Comparison of ENCODE assay signal across 12 cellular contexts in genomic region chrX:129786210-129786651, GRCh38. TPM values are rescaled to one million over a fixed set of nuclear protein-coding genes. Genes with fewer than 3 reads are reported as not detected.
DNase-seq lines count a peak whose midpoint lies in the region; ATAC-seq and TF ChIP-seq lines count a peak whose summit lies in the region.
"Had no signal": no experiment of that assay in that cellular context is flagged by ENCODE, and none has a peak within 500 bp of the region (broad histone marks: within the 10 kb centered on the region; RNA-seq: fewer than 3 reads in every experiment).

No MANE protein-coding gene starts in this region.

- H3K27me3 Mint-ChIP-seq in activated CD4-positive, alpha-beta T cell treated with anti-CD3 and anti-CD28 coated beads, Interleukin-2, amount 10 ng/mL, durations not matched to agents 7 days and 5 days: no peaks in the 10 kb centered on the region

- H3K4me2 ChIP-seq in OCI-LY1 (ENCODE audit: low read length): peak overlapping the region; percentile 25; the same call in 1 of the 2 replicates

- no peak overlapping the region for H2AFZ ChIP-seq in OCI-LY1 (ENCODE audit: low read length)

- CTCF ChIA-PET in activated CD4-positive, alpha-beta T cell treated with anti-CD3 and anti-CD28 coated beads, Interleukin-2, amount 10 ng/mL, durations not matched to agents 7 days and 5 days (lab: Charles Lee): interaction anchor here (0.8 to 1.2 kb wide), 3 partner anchors 13 to 50 kb away, joined by 3 to 6 read pairs (median 3); no protein-coding TSS in a partner anchor

- peak overlapping the region; percentile 23 for H3K4me3 ChIP-seq in OCI-LY1 (ENCODE audit: low read depth, low read length, poor library complexity, severe bottlenecking)

- no peaks in the 10 kb centered on the region for H3K27me3 ChIP-seq in OCI-LY1 (ENCODE audit: insufficient read depth, low read length)

- no peaks in the 10 kb centered on the region for H3K9me3 ChIP-seq in OCI-LY1 (ENCODE audit: low read length)

- no peaks in the 10 kb centered on the region for H4K20me1 ChIP-seq in OCI-LY1 (ENCODE audit: insufficient read depth, low read length)

- H3K79me2 ChIP-seq in OCI-LY1 (ENCODE audit: insufficient read depth, low read length): peaks cover 23% of the 10 kb centered on the region

- peak; percentile 88 for ATAC-seq in HG02852 (IDR thresholded peaks at IDR 0.05; ENCODE audit: unreplicated experiment)
- ATAC-seq in stimulated activated effector memory CD8-positive, alpha-beta T cell treated with anti-CD3 and anti-CD28 coated beads, Interleukin-12 subunit alpha, Interleukin-12 subunit beta, amount 100 ng/mL, for 72 hours: no peak

- H3K4me1 ChIP-seq in OCI-LY1 (ENCODE audit: insufficient read depth, low read length, severe bottlenecking): peaks cover 53% of the 10 kb centered on the region

- no peaks in the 10 kb centered on the region for H3F3A ChIP-seq in OCI-LY1 (ENCODE audit: insufficient read depth, low read length)

- peaks cover 53% of the 10 kb centered on the region for H3K4me1 Mint-ChIP-seq in activated CD4-positive, alpha-beta T cell treated with anti-CD3 and anti-CD28 coated beads, Interleukin-2, amount 10 ng/mL, durations not matched to agents 7 days and 5 days
- peaks cover 52% of the 10 kb centered on the region for H3K4me1 Mint-ChIP-seq in stimulated activated effector memory CD8-positive, alpha-beta T cell treated with anti-CD3 and anti-CD28 coated beads, Interleukin-12 subunit alpha, Interleukin-12 subunit beta, amount 100 ng/mL, for 72 hours
- H3K4me1 Mint-ChIP-seq: neural crest cell had no signal

- POLR2A ChIA-PET in activated CD4-positive, alpha-beta T cell treated with anti-CD3 and anti-CD28 coated beads, Interleukin-2, amount 10 ng/mL, durations not matched to agents 7 days and 5 days (lab: Charles Lee): no interaction called here

- no peaks in the 10 kb centered on the region for H3K9me3 Mint-ChIP-seq in activated CD4-positive, alpha-beta T cell treated with anti-CD3 and anti-CD28 coated beads, Interleukin-2, amount 10 ng/mL, durations not matched to agents 7 days and 5 days
- H3K9me3 Mint-ChIP-seq in stimulated activated effector memory CD8-positive, alpha-beta T cell treated with anti-CD3 and anti-CD28 coated beads, Interleukin-12 subunit alpha, Interleukin-12 subunit beta, amount 100 ng/mL, for 72 hours: no peaks in the 10 kb centered on the region
- H3K9me3 Mint-ChIP-seq: neural crest cell had no signal

- peak overlapping the region; percentile 72 for H3K27ac ChIP-seq in OCI-LY1 (ENCODE audit: low read depth, low read length, poor library complexity, severe bottlenecking)

- H3K9ac ChIP-seq in OCI-LY1 (ENCODE audit: low read length): peak overlapping the region; percentile 15; the same call in 1 of the 2 replicates

- no peaks in the 10 kb centered on the region for H3K9me2 ChIP-seq in OCI-LY1 (ENCODE audit: low read depth, low read length)

- H3K36me3 ChIP-seq in OCI-LY1 (ENCODE audit: insufficient read depth, low read length): peaks cover 70% of the 10 kb centered on the region

- H3K4me3 Mint-ChIP-seq in activated CD4-positive, alpha-beta T cell treated with anti-CD3 and anti-CD28 coated beads, Interleukin-2, amount 10 ng/mL, durations not matched to agents 7 days and 5 days: peak overlapping the region; percentile 69
- peak overlapping the region; percentile 93 for H3K4me3 Mint-ChIP-seq in stimulated activated effector memory CD8-positive, alpha-beta T cell treated with anti-CD3 and anti-CD28 coated beads, Interleukin-12 subunit alpha, Interleukin-12 subunit beta, amount 100 ng/mL, for 72 hours
- H3K4me3 Mint-ChIP-seq: neural crest cell had no signal

- DNase-seq in activated CD4-positive, alpha-beta T cell treated with anti-CD3 and anti-CD28 coated beads, Interleukin-2, amount 10 ng/mL, durations not matched to agents 7 days and 5 days: no peak
- no peak for DNase-seq in activated CD4-positive, alpha-beta T cell treated with anti-CD3 and anti-CD28 coated beads, Interleukin-2, amount 50 U/mL, for 4 hours
- DNase-seq in stimulated activated effector memory CD8-positive, alpha-beta T cell treated with anti-CD3 and anti-CD28 coated beads, Interleukin-12 subunit alpha, Interleukin-12 subunit beta, amount 100 ng/mL, for 72 hours (ENCODE audit: low spot score in 2 of 2): no peak
- DNase-seq in mucosa of gallbladder (ENCODE audit: low spot score): no peak
- no peak for DNase-seq in putamen (ENCODE audit: low spot score)
- DNase-seq in stimulated activated CD4-positive, alpha-beta T cell treated with anti-CD3 and anti-CD28 coated beads, Interleukin-4, amount 100 ng/mL, for 4 hours: no peak
- DNase-seq: ACHN, cerebellar nuclear complex, NCI-H1092 had no signal

- TF ChIP-seq CTCF in OCI-LY1 (IDR thresholded peaks at IDR 0.05; ENCODE audit: low read length): no peak

- H3K27ac Mint-ChIP-seq in activated CD4-positive, alpha-beta T cell treated with anti-CD3 and anti-CD28 coated beads, Interleukin-2, amount 10 ng/mL, durations not matched to agents 7 days and 5 days: peak overlapping the region; percentile 83
- H3K27ac Mint-ChIP-seq in stimulated activated effector memory CD8-positive, alpha-beta T cell treated with anti-CD3 and anti-CD28 coated beads, Interleukin-12 subunit alpha, Interleukin-12 subunit beta, amount 100 ng/mL, for 72 hours: peak overlapping the region; percentile 93

- peaks cover 73% of the 10 kb centered on the region for H3K36me3 Mint-ChIP-seq in activated CD4-positive, alpha-beta T cell treated with anti-CD3 and anti-CD28 coated beads, Interleukin-2, amount 10 ng/mL, durations not matched to agents 7 days and 5 days (ENCODE audit: low read depth)
- H3K36me3 Mint-ChIP-seq in stimulated activated effector memory CD8-positive, alpha-beta T cell treated with anti-CD3 and anti-CD28 coated beads, Interleukin-12 subunit alpha, Interleukin-12 subunit beta, amount 100 ng/mL, for 72 hours: peaks cover 100% of the 10 kb centered on the region

RNA-seq across cellular contexts. Expression of gene SASH3, which starts 6.5 kb away (rescaled TPM):
- 100 to 1,000 TPM; 254 to 264 TPM for total RNA-seq in activated CD4-positive, alpha-beta T cell treated with anti-CD3 and anti-CD28 coated beads, Interleukin-2, amount 10 ng/mL, durations not matched to agents 7 days and 5 days
- total RNA-seq in mucosa of gallbladder: 13.6 TPM
- total RNA-seq: neural crest cell had no signal

RNA-seq across cellular contexts. Expression of gene XPNPEP2, which starts 47.5 kb away (rescaled TPM):
- total RNA-seq in activated CD4-positive, alpha-beta T cell treated with anti-CD3 and anti-CD28 coated beads, Interleukin-2, amount 10 ng/mL, durations not matched to agents 7 days and 5 days: 1 to 10 TPM; 1.1 to 1.3 TPM
- total RNA-seq in mucosa of gallbladder: 2.0 TPM

RNA-seq across cellular contexts. Expression of gene ZDHHC9, which starts 57.5 kb away (rescaled TPM):
- total RNA-seq in activated CD4-positive, alpha-beta T cell treated with anti-CD3 and anti-CD28 coated beads, Interleukin-2, amount 10 ng/mL, durations not matched to agents 7 days and 5 days: 1 to 10 TPM; 4.1 to 4.2 TPM
- 32.9 TPM for total RNA-seq in mucosa of gallbladder

Comparison
In these comparisons a context has a peak if more than half of its experiments do, and no peak if none do; other contexts are left out.
1. RNA of gene SASH3, which starts 6.5 kb away (total RNA-seq): 254 to 264 TPM in activated CD4-positive, alpha-beta T cell treated with anti-CD3 and anti-CD28 coated beads, Interleukin-2, amount 10 ng/mL, durations not matched to agents 7 days and 5 days; 13.6 TPM in mucosa of gallbladder (single experiment); every median in the first group is over 10 times any median in the second.